34 cellular contexts compared by ENCODE assay signal in genomic region chr13:42653694-42654093, GRCh38.
"Had no signal": no experiment of that assay in that cellular context is flagged by ENCODE, and none has a peak within 500 bp of the region (broad histone marks: within the 10 kb centered on the region; RNA-seq: fewer than 3 reads in every experiment).

No MANE protein-coding gene starts in this region.

- ATAC-seq: activated CD4-positive, CD25-positive, alpha-beta regulatory T cell treated with anti-CD3 and anti-CD28 coated beads, Interleukin-2, amount 50 U/mL, for 24 hours; activated naive CD4-positive, alpha-beta T cell treated with anti-CD3 and anti-CD28 coated beads, Interleukin-2, amount 50 U/mL, for 72 hours; foreskin keratinocyte; heart right ventricle; mucosa of descending colon; natural killer cell treated with Interleukin-12 subunit alpha and Interleukin-12 subunit beta and Interleukin-15 and Interleukin-18, amount 100 ng/mL, for 72 hours; pancreas; sciatic nerve; stimulated activated naive CD8-positive, alpha-beta T cell treated with anti-CD3 and anti-CD28 coated beads, Interleukin-15, amount 100 ng/mL, for 72 hours had no signal

- H3K9me3 Mint-ChIP-seq: activated CD4-positive, alpha-beta memory T cell treated with anti-CD3 and anti-CD28 coated beads for 36 hours; activated naive CD4-positive, alpha-beta T cell treated with anti-CD3 and anti-CD28 coated beads, Interleukin-2, amount 50 U/mL, for 72 hours; activated T-cell treated with anti-CD3 and anti-CD28 coated beads, Interleukin-2, amount 50 U/mL, for 24 hours; activated T-helper 2 cell treated with anti-CD3 and anti-CD28 coated beads, Interferon-gamma antibody, Interleukin-2, Interleukin-4, amounts not matched to agents 10 μg/mL and 5 μg/mL and 100 μg/mL, durations not matched to agents 14 hours and 24 hours and 36 hours; central memory CD8-positive, alpha-beta T cell; dendritic cell treated with granulocyte-macrophage colony-stimulating factor and Interleukin-4, amounts not matched to agents 40 ng/mL and 50 ng/mL, for 4 days; endodermal cell; natural killer cell treated with Interleukin-12 subunit alpha and Interleukin-12 subunit beta and Interleukin-15 and Interleukin-18, amount 100 ng/mL, for 72 hours; stimulated activated naive CD8-positive, alpha-beta T cell treated with anti-CD3 and anti-CD28 coated beads, Interleukin-15, amount 100 ng/mL, for 72 hours; type B pancreatic cell had no signal

- DNase-seq: activated CD4-positive, alpha-beta memory T cell treated with anti-CD3 and anti-CD28 coated beads for 36 hours; activated CD4-positive, alpha-beta T cell treated with anti-CD3 and anti-CD28 coated beads, Interleukin-2, amount 10 ng/mL, durations not matched to agents 24 days and 14 days; activated CD8-positive, alpha-beta memory T cell treated with anti-CD3 and anti-CD28 coated beads, Interleukin-2, amount 50 U/mL, for 48 hours; activated naive CD4-positive, alpha-beta T cell; activated T-cell treated with anti-CD3 and anti-CD28 coated beads, Interleukin-2, amount 50 U/mL, for 24 hours; endodermal cell; foreskin keratinocyte; heart right ventricle; islet precursor cell; left ventricle myocardium inferior; mucosa of descending colon; pancreas; retina; stimulated activated CD4-positive, alpha-beta T cell treated with anti-CD3 and anti-CD28 coated beads, Interleukin-12 subunit alpha, Interleukin-12 subunit beta, amount 100 ng/mL, for 4 hours; stimulated activated CD4-positive, alpha-beta T cell treated with anti-CD3 and anti-CD28 coated beads, Interleukin-4, amount 100 ng/mL, for 1 hour; stimulated activated naive CD8-positive, alpha-beta T cell treated with anti-CD3 and anti-CD28 coated beads, Interleukin-15, amount 100 ng/mL, for 72 hours; substantia nigra; T-helper 9 cell; uterus had no signal

- H3K27ac ChIP-seq: esophagus muscularis mucosa, foreskin keratinocyte, heart right ventricle, left ventricle myocardium inferior, neutrophil, pancreas, prostate gland, skin epidermis, uterus, VCaP had no signal

- H3K4me3 Mint-ChIP-seq: activated CD4-positive, alpha-beta memory T cell treated with anti-CD3 and anti-CD28 coated beads for 36 hours; activated CD4-positive, alpha-beta T cell treated with anti-CD3 and anti-CD28 coated beads, Interleukin-2, amount 10 ng/mL, durations not matched to agents 24 days and 14 days; activated T-cell treated with anti-CD3 and anti-CD28 coated beads, Interleukin-2, amount 50 U/mL, for 24 hours; central memory CD8-positive, alpha-beta T cell; dendritic cell treated with granulocyte-macrophage colony-stimulating factor and Interleukin-4, amounts not matched to agents 40 ng/mL and 50 ng/mL, for 4 days; endodermal cell; natural killer cell treated with Interleukin-12 subunit alpha and Interleukin-12 subunit beta and Interleukin-15 and Interleukin-18, amount 100 ng/mL, for 72 hours; stimulated activated naive CD8-positive, alpha-beta T cell treated with anti-CD3 and anti-CD28 coated beads, Interleukin-15, amount 100 ng/mL, for 72 hours; type B pancreatic cell had no signal

- H3K27me3 ChIP-seq: neutrophil, uterus had no signal

- H3K4me3 ChIP-seq: esophagus muscularis mucosa, heart right ventricle, left ventricle myocardium inferior, lung, mucosa of descending colon, pancreas, prostate gland, skin epidermis, uterus had no signal

- H3K9me3 ChIP-seq: esophagus muscularis mucosa, heart right ventricle, left ventricle myocardium inferior, mucosa of descending colon, neutrophil, pancreas, prostate gland, uterus had no signal

- H3K27ac Mint-ChIP-seq: activated CD4-positive, alpha-beta memory T cell treated with anti-CD3 and anti-CD28 coated beads for 36 hours; activated CD4-positive, alpha-beta T cell treated with anti-CD3 and anti-CD28 coated beads, Interleukin-2, amount 10 ng/mL, durations not matched to agents 24 days and 14 days; activated naive CD4-positive, alpha-beta T cell treated with anti-CD3 and anti-CD28 coated beads, Interleukin-2, amount 50 U/mL, for 72 hours; activated T-cell treated with anti-CD3 and anti-CD28 coated beads, Interleukin-2, amount 50 U/mL, for 24 hours; activated T-helper 2 cell treated with anti-CD3 and anti-CD28 coated beads, Interferon-gamma antibody, Interleukin-2, Interleukin-4, amounts not matched to agents 10 μg/mL and 5 μg/mL and 100 μg/mL, durations not matched to agents 14 hours and 24 hours and 36 hours; dendritic cell treated with granulocyte-macrophage colony-stimulating factor and Interleukin-4, amounts not matched to agents 40 ng/mL and 50 ng/mL, for 4 days; endodermal cell; natural killer cell treated with Interleukin-12 subunit alpha and Interleukin-12 subunit beta and Interleukin-15 and Interleukin-18, amount 100 ng/mL, for 72 hours; stimulated activated naive CD8-positive, alpha-beta T cell treated with anti-CD3 and anti-CD28 coated beads, Interleukin-15, amount 100 ng/mL, for 72 hours; type B pancreatic cell had no signal

- H3K4me1 Mint-ChIP-seq: activated CD4-positive, alpha-beta T cell treated with anti-CD3 and anti-CD28 coated beads, Interleukin-2, amount 10 ng/mL, durations not matched to agents 24 days and 14 days; central memory CD8-positive, alpha-beta T cell; stimulated activated naive CD8-positive, alpha-beta T cell treated with anti-CD3 and anti-CD28 coated beads, Interleukin-15, amount 100 ng/mL, for 72 hours had no signal

- H3K36me3 Mint-ChIP-seq: activated CD4-positive, alpha-beta memory T cell treated with anti-CD3 and anti-CD28 coated beads for 36 hours; activated naive CD4-positive, alpha-beta T cell treated with anti-CD3 and anti-CD28 coated beads, Interleukin-2, amount 50 U/mL, for 72 hours; natural killer cell treated with Interleukin-12 subunit alpha and Interleukin-12 subunit beta and Interleukin-15 and Interleukin-18, amount 100 ng/mL, for 72 hours; type B pancreatic cell had no signal

- H3K36me3 ChIP-seq: esophagus muscularis mucosa, heart right ventricle, left ventricle myocardium inferior, neutrophil, pancreas, prostate gland, uterus had no signal

- FAIRE-seq: bronchial epithelial cell had no signal

- H3K4me1 ChIP-seq: esophagus muscularis mucosa, foreskin keratinocyte, heart right ventricle, left ventricle myocardium inferior, pancreas, prostate gland, uterus had no signal
